Comparison of ENCODE assay signal across 1 cellular context in the genomic region with DNA sequence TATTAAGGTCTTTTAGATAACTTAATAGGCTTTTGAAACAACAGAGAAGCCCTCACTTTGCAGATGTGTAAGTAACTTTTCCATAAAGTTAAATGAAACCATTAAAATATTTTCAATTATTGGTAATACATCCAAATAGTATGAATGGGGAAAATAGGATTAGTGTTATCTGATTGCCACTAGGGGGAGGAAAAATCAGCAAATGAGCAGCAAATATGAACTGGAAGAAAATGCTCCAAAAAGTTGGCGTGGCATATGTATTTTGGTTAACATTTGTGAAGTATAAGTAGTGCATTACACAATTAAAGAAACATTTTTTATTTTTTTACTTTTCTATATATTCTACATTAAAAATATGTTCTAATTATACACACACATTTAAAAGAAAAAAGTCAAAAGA.
TF ChIP-seq lines count a peak whose summit lies in the region.

No MANE protein-coding gene starts in this region.

TF ChIP-seq in H1, 55 proteins besides CTCF, POLR2A, EP300 and RAD21 (continued from another document):
- TF ChIP-seq CREB1 (IDR thresholded peaks at IDR 0.05) (no peak), SRF (IDR thresholded peaks at IDR 0.05; ENCODE audit: low read depth, low read length) (no peak), NANOG (IDR thresholded peaks at IDR 0.05; ENCODE audit: insufficient read depth, low read depth, low read length, poor library complexity, severe bottlenecking) (no peak)
